In the genomic region with DNA sequence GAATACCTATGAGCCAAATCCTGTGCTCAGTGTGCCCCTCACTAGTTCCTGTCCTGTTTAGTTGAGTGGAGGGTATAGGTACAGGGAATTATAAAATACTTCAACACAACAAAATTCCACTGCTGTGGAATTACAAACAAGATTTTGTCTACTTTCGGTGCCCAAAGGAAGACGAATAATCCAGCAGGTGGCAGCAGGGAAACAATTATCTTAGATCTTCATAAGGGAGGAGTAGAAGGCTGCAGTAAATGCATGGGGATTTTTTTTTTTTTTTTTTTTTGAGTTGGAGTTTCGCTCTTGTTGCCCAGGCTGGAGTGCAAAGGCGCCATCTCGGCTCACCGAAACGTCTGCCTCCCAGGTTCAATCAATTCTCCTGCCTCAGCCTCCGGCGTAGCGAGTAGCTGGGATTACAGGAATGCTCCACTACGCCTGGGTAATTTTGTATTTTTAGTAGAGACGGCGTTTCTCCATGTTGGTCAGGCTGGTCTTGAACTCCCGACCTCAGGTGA, we compare ENCODE assay signal across 8 cellular contexts. TPM values are rescaled to one million over a fixed set of nuclear protein-coding genes. Genes with fewer than 3 reads are reported as not detected.
A peak's percentile ranks its signal among the peaks of the same experiment; 100 is the strongest.
DNase-seq lines count a peak whose midpoint lies in the region; ATAC-seq, FAIRE-seq and TF ChIP-seq lines count a peak whose summit lies in the region.

No MANE protein-coding gene starts in this region.

- H3K23ac ChIP-seq in H1 (ENCODE audit: insufficient read length) = no peak overlapping the region

- H3K56ac ChIP-seq in H1 (replicated peaks; ENCODE audit: insufficient read length, low read depth, low read length) = no peak overlapping the region

- no peak overlapping the region for H3K18ac ChIP-seq in H1 (ENCODE audit: extremely low read depth, low read length)

- no peak for TF ChIP-seq POLR2A in H1 (IDR thresholded peaks at IDR 0.05; ENCODE audit: control extremely low read depth in 1 of 2, low read depth in 2 of 2, low read length in 2 of 2)

- no peaks in the 10 kb centered on the region for H3K27me3 ChIP-seq in H1 (replicated peaks in 1 of 4; ENCODE audit: control insufficient read depth in 3 of 4, extremely low read depth in 1 of 4, insufficient read depth in 3 of 4, low read length in 3 of 4)
- no peaks in the 10 kb centered on the region for H3K27me3 ChIP-seq in stomach smooth muscle (ENCODE audit: control insufficient read depth in 1 of 2, insufficient read depth in 2 of 2, low read length in 2 of 2)

- H3K9ac ChIP-seq in H1 (replicated peaks in 1 of 4; ENCODE audit: extremely low read depth in 1 of 4, low read depth in 3 of 4, low read length in 3 of 4) (no peak overlapping the region), stomach smooth muscle (ENCODE audit: low read length in 2 of 2) (no peak overlapping the region)

- WGBS in H1 (ENCODE audit: extremely low coverage in 1 of 2, insufficient coverage in 1 of 2, insufficient read length in 1 of 2, insufficient replicate concordance in 2 of 2, low coverage in 1 of 2, low lambda C conversion rate in 2 of 2, missing lambda C conversion rate in 1 of 2), 2 experiments = 59% methylated on average over 13 of the region's 14 CpGs; no CpG with 5 or more reads in 1 of the 2 experiments

- CTCF ChIA-PET in HEK293 (lab: Yijun Ruan, JAX) (interaction anchor here (0.6 to 3.8 kb wide), 11 partner anchors 8 to 144 kb away, joined by 3 to 24 read pairs (median 3); no protein-coding TSS in a partner anchor), H1 (lab: Charles Lee; ENCODE audit: partially characterized antibody) (interaction anchor here (0.6 to 1.4 kb wide), 2 partner anchors 9 to 21 kb away, joined by 3 to 5 read pairs; no protein-coding TSS in a partner anchor)

- H2BK15ac ChIP-seq in H1 (ENCODE audit: low read length) = no peak overlapping the region

- no peak overlapping the region for H2BK20ac ChIP-seq in H1 (ENCODE audit: low read length)

- H2BK120ac ChIP-seq in H1 (replicated peaks; ENCODE audit: low read depth, low read length) = no peak overlapping the region

- H3K4me1 ChIP-seq in HEK293 (ENCODE audit: control insufficient read depth, insufficient read depth, low read length) (no peaks in the 10 kb centered on the region; the same call in 1 of the 2 replicates), H1 (replicated peaks in 1 of 4; ENCODE audit: control insufficient read depth in 3 of 4, insufficient read depth in 4 of 4, low read length in 3 of 4) (peaks cover 2 to 4% (median 3%) of the 10 kb centered on the region in 4 experiments; a peak in 3 of 7 replicates), stomach smooth muscle (ENCODE audit: control insufficient read depth, insufficient read depth, low read length) (peaks cover 18% of the 10 kb centered on the region)

- H3K36me3 ChIP-seq in HEK293 (ENCODE audit: control insufficient read depth in 2 of 2, insufficient read depth in 1 of 2, low read length in 2 of 2) (no peaks in the 10 kb centered on the region; a peak in 1 of 3 replicates), H1 (ENCODE audit: control insufficient read depth in 2 of 4, insufficient read depth in 4 of 4, low read length in 3 of 4) (no peaks in the 10 kb centered on the region), stomach smooth muscle (ENCODE audit: control insufficient read depth in 2 of 2, insufficient read depth in 2 of 2, low read length in 2 of 2) (no peaks in the 10 kb centered on the region)

- peaks cover 4% of the 10 kb centered on the region in 2 experiments for H4K20me1 ChIP-seq in H1 (replicated peaks in 1 of 2; ENCODE audit: control insufficient read depth in 1 of 2, insufficient read depth in 2 of 2, low read length in 2 of 2)

- peak overlapping the region; percentile 35; the same call in 1 of the 2 replicates for H3K27ac ChIP-seq in HEK293 (ENCODE audit: extremely low read depth, low read depth, low read length)
- H3K27ac ChIP-seq in H1 (ENCODE audit: low read depth, low read length) = no peak overlapping the region
- H3K27ac ChIP-seq in stomach smooth muscle (ENCODE audit: low read length) = no peak overlapping the region

- no peaks in the 10 kb centered on the region for H3K79me1 ChIP-seq in H1 (ENCODE audit: low read depth, low read length)

- no peak overlapping the region for H4K5ac ChIP-seq in H1 (ENCODE audit: insufficient read length, low read depth, low read length)

- TF ChIP-seq CTCF in AG09309 (IDR thresholded peaks at IDR 0.05; ENCODE audit: control insufficient read depth, insufficient read depth, low read depth, low read length, missing control alignments) = peak; percentile 62
- TF ChIP-seq CTCF in HEK293 (tag by site-specific recombination; IDR thresholded peaks at IDR 0.05) = peak; percentile 68; the same call in 1 of the 2 replicates
- peak in 2 of 3 experiments; percentile 10 to 42; a peak in 2 of 4 replicates for TF ChIP-seq CTCF in H1 (IDR thresholded peaks at IDR 0.05; ENCODE audit: control extremely low read depth in 1 of 3, insufficient read depth in 1 of 3, low read depth in 1 of 3, low read length in 3 of 3)

- DNase-seq in AG09309 (ENCODE audit: low read depth) = peak; percentile 65
- peak; percentile 59 for DNase-seq in NCI-H524 treated with DMSO at 0.1 percent for 48 hours (lab: John Stamatoyannopoulos, UW)
- peak; percentile 49 for DNase-seq in activated CD4-positive, alpha-beta T cell treated with anti-CD3 and anti-CD28 coated beads, Interleukin-2, amount 50 U/mL, for 1 hour
- no peak for DNase-seq in H1 (ENCODE audit: low read depth in 1 of 2, low spot score in 2 of 2)
- peak; percentile 82 for DNase-seq in midbrain (lab: John Stamatoyannopoulos, UW)

- H3K9me3 ChIP-seq in HEK293 (ENCODE audit: control insufficient read depth, insufficient read depth, low read depth, low read length) (no peaks in the 10 kb centered on the region), H1 (ENCODE audit: insufficient read depth in 2 of 2, low read depth in 1 of 2, low read length in 1 of 2) (no peaks in the 10 kb centered on the region), stomach smooth muscle (ENCODE audit: control insufficient read depth in 2 of 2, low read length in 2 of 2) (no peaks in the 10 kb centered on the region)

- no peak for TF ChIP-seq EP300 in H1 (IDR thresholded peaks at IDR 0.05; ENCODE audit: borderline replicate concordance in 1 of 2, low read depth in 2 of 2, low read length in 2 of 2)

- H3K79me2 ChIP-seq in H1 (ENCODE audit: control insufficient read depth in 1 of 2, insufficient read depth in 2 of 2, low read length in 2 of 2) = peaks cover 20 to 29% of the 10 kb centered on the region in 2 experiments

- no peak overlapping the region for H4K8ac ChIP-seq in H1 (ENCODE audit: extremely low read depth, insufficient read depth, low read length)

- TF ChIP-seq RAD21 in H1 (IDR thresholded peaks at IDR 0.05 in 1 of 2, conservative IDR thresholded peaks at IDR 0.05 in 1 of 2; ENCODE audit: low read depth in 2 of 2, low read length in 2 of 2) = peak; percentile 9 to 30; a peak in 3 of 4 replicates

- H2AFZ ChIP-seq in H1 (ENCODE audit: low read length) = no peak overlapping the region

- H3K4ac ChIP-seq in H1 (replicated peaks; ENCODE audit: insufficient read length, low read depth, low read length) = no peak overlapping the region

- H2BK12ac ChIP-seq in H1 (ENCODE audit: low read depth, low read length) = no peak overlapping the region

- no peak overlapping the region for H4K91ac ChIP-seq in H1 (replicated peaks; ENCODE audit: insufficient read length, low read length)

- ATAC-seq in GM21723 (IDR thresholded peaks at IDR 0.05; ENCODE audit: unreplicated experiment) = no peak

- H3K23me2 ChIP-seq in H1 (ENCODE audit: low read depth, low read length) = peaks cover 13% of the 10 kb centered on the region

- POLR2A ChIA-PET in HEK293 (lab: Yijun Ruan, JAX) (interaction anchor here (0.7 to 1.2 kb wide), 2 partner anchors 58 to 144 kb away, joined by 3 to 9 read pairs; partner anchors contain the start of gene PSMD4), H1 (lab: Charles Lee; ENCODE audit: partially characterized antibody) (interaction anchor here (0.6 kb wide), 1 partner anchor 229 kb away, joined by 3 read pairs; no protein-coding TSS in a partner anchor)

- H2AK5ac ChIP-seq in H1 (ENCODE audit: low read depth, low read length) = no peak overlapping the region

- no peak overlapping the region for H3K4me2 ChIP-seq in H1 (ENCODE audit: insufficient read depth in 1 of 2, low read depth in 2 of 2, low read length in 2 of 2)

- no peak overlapping the region for H2BK5ac ChIP-seq in H1 (ENCODE audit: low read depth, low read length)

- FAIRE-seq in H1 (lab: Jason Lieb, UNC) = no peak

- peak overlapping the region; percentile 26 for H3K4me3 ChIP-seq in AG09309 (ENCODE audit: control insufficient read depth, low read depth, low read length)
- H3K4me3 ChIP-seq in HEK293 (ENCODE audit: low read depth, low read length) = peak overlapping the region; percentile 26
- H3K4me3 ChIP-seq in H1 (ENCODE audit: extremely low read depth in 1 of 4, insufficient read depth in 2 of 4, low read depth in 3 of 4, low read length in 4 of 4) = no peak overlapping the region
- peak overlapping the region; percentile 8 to 35 for H3K4me3 ChIP-seq in stomach smooth muscle (ENCODE audit: low read length in 2 of 2)

- no peak overlapping the region for H3K14ac ChIP-seq in H1 (ENCODE audit: insufficient read length)

RNA-seq across cellular contexts. Expression of gene PIP5K1A, which starts 2.0 kb away (rescaled TPM):
- total RNA-seq in H1 (2021; fragmentation: NEBNext Ultra II Directional; extraction: Animal tissue kit (Norgen Biotek cat#: 25700)) = 72.5 and 87.5 TPM in 2 replicates
- 96.0 and 105 TPM in 2 replicates for polyA plus RNA-seq in H1 (2011; rRNA removed)
- 75.8 TPM for polyA plus RNA-seq in H1 (2011; cell fraction: cytosol; rRNA removed)
- 98.1 TPM for polyA plus RNA-seq in H1 (2011; cell fraction: nucleus; rRNA removed)
- polyA plus RNA-seq in H1 (2012, experiment 1 of 2) = 43.9 to 54.0 TPM (median 52.0 TPM) in 4 replicates
- polyA plus RNA-seq in H1 (2012, experiment 2 of 2) = 23.6 TPM
- polyA plus RNA-seq in H1 (2013, experiment 1 of 2) = 60.0 TPM
- polyA plus RNA-seq in H1 (2013, experiment 2 of 2) = 57.5 TPM
- 168 and 256 TPM in 2 replicates for polyA minus RNA-seq in H1 (2011; rRNA and poly(A)+ RNA removed)
- polyA minus RNA-seq in H1 (2011; cell fraction: cytosol; rRNA and poly(A)+ RNA removed) = 55.0 TPM
- 141 TPM for polyA minus RNA-seq in H1 (2011; cell fraction: nucleus; rRNA and poly(A)+ RNA removed)

RNA-seq across cellular contexts. Expression of gene VPS72, which starts 6.3 kb away (rescaled TPM):
- 114 and 121 TPM in 2 replicates for total RNA-seq in H1 (2021; fragmentation: NEBNext Ultra II Directional; extraction: Animal tissue kit (Norgen Biotek cat#: 25700))
- 86.6 and 86.8 TPM in 2 replicates for polyA plus RNA-seq in H1 (2011; rRNA removed)
- 99.8 TPM for polyA plus RNA-seq in H1 (2011; cell fraction: cytosol; rRNA removed)
- 61.7 TPM for polyA plus RNA-seq in H1 (2011; cell fraction: nucleus; rRNA removed)
- 65.7 to 82.1 TPM (median 76.8 TPM) in 4 replicates for polyA plus RNA-seq in H1 (2012, experiment 1 of 2)
- 109 TPM for polyA plus RNA-seq in H1 (2012, experiment 2 of 2)
- polyA plus RNA-seq in H1 (2013, experiment 1 of 2) = 69.0 TPM
- 68.5 TPM for polyA plus RNA-seq in H1 (2013, experiment 2 of 2)
- 41.6 and 45.9 TPM in 2 replicates for polyA minus RNA-seq in H1 (2011; rRNA and poly(A)+ RNA removed)
- polyA minus RNA-seq in H1 (2011; cell fraction: cytosol; rRNA and poly(A)+ RNA removed) = 33.5 TPM
- 19.4 TPM for polyA minus RNA-seq in H1 (2011; cell fraction: nucleus; rRNA and poly(A)+ RNA removed)

RNA-seq across cellular contexts. Expression of gene TMOD4, which starts 20.6 kb away (rescaled TPM):
- not detected in 2 replicates for total RNA-seq in H1 (2021; fragmentation: NEBNext Ultra II Directional; extraction: Animal tissue kit (Norgen Biotek cat#: 25700))
- polyA plus RNA-seq in H1 (2011; rRNA removed) = 0.42 and 0.63 TPM in 2 replicates
- polyA plus RNA-seq in H1 (2011; cell fraction: cytosol; rRNA removed) = 0.27 TPM
- 0.74 TPM for polyA plus RNA-seq in H1 (2011; cell fraction: nucleus; rRNA removed)
- polyA plus RNA-seq in H1 (2012, experiment 1 of 2) = 1.1 to 1.2 TPM in 2 of 4 replicates, not detected in the others
- not detected for polyA plus RNA-seq in H1 (2012, experiment 2 of 2)
- polyA plus RNA-seq in H1 (2013, experiment 1 of 2) = not detected
- polyA plus RNA-seq in H1 (2013, experiment 2 of 2) = 0.17 TPM
- not detected in 2 replicates for polyA minus RNA-seq in H1 (2011; rRNA and poly(A)+ RNA removed)
- not detected for polyA minus RNA-seq in H1 (2011; cell fraction: cytosol; rRNA and poly(A)+ RNA removed)
- not detected for polyA minus RNA-seq in H1 (2011; cell fraction: nucleus; rRNA and poly(A)+ RNA removed)

RNA-seq across cellular contexts. Expression of gene SCNM1, which starts 30.4 kb away (rescaled TPM):
- 44.5 and 46.2 TPM in 2 replicates for total RNA-seq in H1 (2021; fragmentation: NEBNext Ultra II Directional; extraction: Animal tissue kit (Norgen Biotek cat#: 25700))
- 13.6 and 17.3 TPM in 2 replicates for polyA plus RNA-seq in H1 (2011; rRNA removed)
- polyA plus RNA-seq in H1 (2011; cell fraction: cytosol; rRNA removed) = 24.2 TPM
- 34.6 TPM for polyA plus RNA-seq in H1 (2011; cell fraction: nucleus; rRNA removed)
- 47.7 to 56.4 TPM (median 51.1 TPM) in 4 replicates for polyA plus RNA-seq in H1 (2012, experiment 1 of 2)
- polyA plus RNA-seq in H1 (2012, experiment 2 of 2) = 39.8 TPM
- polyA plus RNA-seq in H1 (2013, experiment 1 of 2) = 46.5 TPM
- 43.1 TPM for polyA plus RNA-seq in H1 (2013, experiment 2 of 2)
- 8.7 and 9.6 TPM in 2 replicates for polyA minus RNA-seq in H1 (2011; rRNA and poly(A)+ RNA removed)
- 8.2 TPM for polyA minus RNA-seq in H1 (2011; cell fraction: cytosol; rRNA and poly(A)+ RNA removed)
- polyA minus RNA-seq in H1 (2011; cell fraction: nucleus; rRNA and poly(A)+ RNA removed) = 6.5 TPM

RNA-seq across cellular contexts. Expression of gene LYSMD1, which starts 30.6 kb away (rescaled TPM):
- 4.9 and 6.0 TPM in 2 replicates for total RNA-seq in H1 (2021; fragmentation: NEBNext Ultra II Directional; extraction: Animal tissue kit (Norgen Biotek cat#: 25700))
- polyA plus RNA-seq in H1 (2011; rRNA removed) = 2.4 and 2.5 TPM in 2 replicates
- polyA plus RNA-seq in H1 (2011; cell fraction: cytosol; rRNA removed) = 4.3 TPM
- polyA plus RNA-seq in H1 (2011; cell fraction: nucleus; rRNA removed) = 5.4 TPM
- 4.8 to 6.5 TPM (median 6.0 TPM) in 4 replicates for polyA plus RNA-seq in H1 (2012, experiment 1 of 2)
- polyA plus RNA-seq in H1 (2012, experiment 2 of 2) = 4.9 TPM
- 3.3 TPM for polyA plus RNA-seq in H1 (2013, experiment 1 of 2)
- 3.2 TPM for polyA plus RNA-seq in H1 (2013, experiment 2 of 2)
- 5.1 and 7.4 TPM in 2 replicates for polyA minus RNA-seq in H1 (2011; rRNA and poly(A)+ RNA removed)
- 4.3 TPM for polyA minus RNA-seq in H1 (2011; cell fraction: cytosol; rRNA and poly(A)+ RNA removed)
- 4.1 TPM for polyA minus RNA-seq in H1 (2011; cell fraction: nucleus; rRNA and poly(A)+ RNA removed)

Comparison
In these comparisons a context has a peak if more than half of its experiments do, and no peak if none do; other contexts are left out.
1. DNase-seq: peak in AG09309 (single experiment), NCI-H524 treated with DMSO at 0.1 percent for 48 hours (single experiment), activated CD4-positive, alpha-beta T cell treated with anti-CD3 and anti-CD28 coated beads, Interleukin-2, amount 50 U/mL, for 1 hour (single experiment) and midbrain (single experiment); none in H1 (0 of 2).
2. H3K4me3 ChIP-seq: peak in AG09309 (single experiment), HEK293 (single experiment) and stomach smooth muscle (2 of 2); none in H1 (0 of 4).
3. Peak in every context shown above with its lines, with median percentiles within 50 percentile points of each other: CTCF ChIP-seq.